In genomic region chr2:105545731-105546622, GRCh38 we compare ENCODE assay signal across 8 cellular contexts.
DNase-seq lines count a peak whose midpoint lies in the region; ATAC-seq and TF ChIP-seq lines count a peak whose summit lies in the region.

No MANE protein-coding gene starts in this region.

- TF ChIP-seq CTCF in AG10803 (conservative IDR thresholded peaks at IDR 0.05; ENCODE audit: low read length) = peak; percentile 94

- H3K9me3 ChIP-seq in right cardiac atrium (ENCODE audit: control insufficient read depth, low read length) = no peaks in the 10 kb centered on the region

- H3K9me3 Mint-ChIP-seq in activated naive CD8-positive, alpha-beta T cell treated with anti-CD3 and anti-CD28 coated beads, Interleukin-2, amount 50 U/mL, for 24 hours = no peaks in the 10 kb centered on the region

- intact Hi-C loops in right cardiac atrium (cut with DNase I) = no loop called here

- 31% methylated on average over 10 of the region's 10 CpGs for WGBS in right cardiac atrium

- no peak overlapping the region for H3K27ac Mint-ChIP-seq in activated naive CD8-positive, alpha-beta T cell treated with anti-CD3 and anti-CD28 coated beads, Interleukin-2, amount 50 U/mL, for 24 hours

- H3K4me3 ChIP-seq in AG10803 (ENCODE audit: low read length) (no peak overlapping the region), right cardiac atrium (ENCODE audit: low read length) (no peak overlapping the region)

- H3K27me3 Mint-ChIP-seq in activated naive CD8-positive, alpha-beta T cell treated with anti-CD3 and anti-CD28 coated beads, Interleukin-2, amount 50 U/mL, for 24 hours = no peaks in the 10 kb centered on the region

- no peaks in the 10 kb centered on the region for H3K36me3 Mint-ChIP-seq in activated naive CD8-positive, alpha-beta T cell treated with anti-CD3 and anti-CD28 coated beads, Interleukin-2, amount 50 U/mL, for 24 hours (ENCODE audit: low read depth)

- no peak overlapping the region for H3K4me3 Mint-ChIP-seq in activated naive CD8-positive, alpha-beta T cell treated with anti-CD3 and anti-CD28 coated beads, Interleukin-2, amount 50 U/mL, for 24 hours

- H3K4me1 ChIP-seq in right cardiac atrium (ENCODE audit: control insufficient read depth, insufficient read depth, low read length) = no peaks in the 10 kb centered on the region

- no peak overlapping the region for H3K27ac ChIP-seq in right cardiac atrium (ENCODE audit: low read length)

- peak; percentile 59 for DNase-seq in AG10803 (ENCODE audit: low read depth)
- DNase-seq in GM19240 (ENCODE audit: insufficient read length, low spot score) = peak; percentile 50
- DNase-seq in MV-4-11 (lab: John Stamatoyannopoulos, UW) = peak; percentile 28
- DNase-seq in SW 1271 (lab: John Stamatoyannopoulos, UW) = peak; percentile 14 to 63
- DNase-seq in activated naive CD8-positive, alpha-beta T cell treated with anti-CD3 and anti-CD28 coated beads, Interleukin-2, amount 50 U/mL, for 24 hours = peak; percentile 77
- DNase-seq in right cardiac atrium = peak; percentile 60 to 81 (median 70)
- DNase-seq in smooth muscle cell of the brain vasculature (ENCODE audit: low read depth, low spot score) = peak; percentile 37

- no peaks in the 10 kb centered on the region for H3K4me1 Mint-ChIP-seq in activated naive CD8-positive, alpha-beta T cell treated with anti-CD3 and anti-CD28 coated beads, Interleukin-2, amount 50 U/mL, for 24 hours

- ATAC-seq in activated naive CD8-positive, alpha-beta T cell treated with anti-CD3 and anti-CD28 coated beads, Interleukin-2, amount 50 U/mL, for 24 hours = peak; percentile 61
- peak; percentile 71 to 75 for ATAC-seq in right cardiac atrium
- no peak for ATAC-seq in GM21737 (IDR thresholded peaks at IDR 0.05; ENCODE audit: unreplicated experiment)

- H3K27me3 ChIP-seq in right cardiac atrium (ENCODE audit: control insufficient read depth, insufficient read depth) = no peaks in the 10 kb centered on the region
